In genomic region chr7:132480534-132480933, GRCh38 we compare ENCODE assay signal across 24 cellular contexts.
DNase-seq lines count a peak whose midpoint lies in the region; ATAC-seq and TF ChIP-seq lines count a peak whose summit lies in the region.
"Had no signal": no experiment of that assay in that cellular context is flagged by ENCODE, and none has a peak within 500 bp of the region (broad histone marks: within the 10 kb centered on the region; RNA-seq: fewer than 3 reads in every experiment).

No MANE protein-coding gene starts in this region.

- H3K27me3 Mint-ChIP-seq in CD8-positive, alpha-beta T cell (ENCODE audit: low read depth) = peaks cover 2% of the 10 kb centered on the region
- H3K27me3 Mint-ChIP-seq in activated naive CD8-positive, alpha-beta T cell treated with anti-CD3 and anti-CD28 coated beads for 36 hours = no peaks in the 10 kb centered on the region
- peaks cover 35% of the 10 kb centered on the region for H3K27me3 Mint-ChIP-seq in T-helper 2 cell treated with Interferon-gamma antibody and Interleukin-4, amounts not matched to agents 5 μg/mL and 100 μg/mL, for 36 hours (ENCODE audit: low read depth)

- POLR2A ChIA-PET in CD8-positive, alpha-beta T cell (lab: Charles Lee) = no interaction called here

- peaks cover 4% of the 10 kb centered on the region for H3K9me3 Mint-ChIP-seq in CD8-positive, alpha-beta T cell
- H3K9me3 Mint-ChIP-seq in activated naive CD8-positive, alpha-beta T cell treated with anti-CD3 and anti-CD28 coated beads for 36 hours = no peaks in the 10 kb centered on the region
- no peaks in the 10 kb centered on the region for H3K9me3 Mint-ChIP-seq in T-helper 2 cell treated with Interferon-gamma antibody and Interleukin-4, amounts not matched to agents 5 μg/mL and 100 μg/mL, for 36 hours
- H3K9me3 Mint-ChIP-seq: GM23338, neural progenitor cell had no signal

- H3K27ac ChIP-seq in angular gyrus (ENCODE audit: low read depth, low read length) = peak overlapping the region; percentile 31
- peak overlapping the region; percentile 49 for H3K27ac ChIP-seq in left ventricle myocardium inferior (replicated peaks)
- H3K27ac ChIP-seq in ovary = no peak overlapping the region
- no peak overlapping the region for H3K27ac ChIP-seq in upper lobe of right lung
- no peak overlapping the region for H3K27ac ChIP-seq in CD8-positive, alpha-beta T cell (ENCODE audit: low read depth, low read length)
- H3K27ac ChIP-seq: neural progenitor cell had no signal

- H3K27me3 ChIP-seq in left ventricle myocardium inferior (ENCODE audit: low read depth) = no peaks in the 10 kb centered on the region
- no peaks in the 10 kb centered on the region for H3K27me3 ChIP-seq in ovary
- no peaks in the 10 kb centered on the region for H3K27me3 ChIP-seq in upper lobe of right lung
- no peaks in the 10 kb centered on the region for H3K27me3 ChIP-seq in CD8-positive, alpha-beta T cell (ENCODE audit: insufficient read depth, low read length)
- H3K27me3 ChIP-seq: neural progenitor cell had no signal

- DNase-seq in left ventricle myocardium inferior = peak; percentile 74
- DNase-seq in ovary = peak in 3 of 5 donors; percentile 42 to 71 (median 69)
- DNase-seq in upper lobe of right lung = peak; percentile 46
- DNase-seq in CD8-positive, alpha-beta T cell = no peak
- no peak for DNase-seq in activated naive CD8-positive, alpha-beta T cell treated with anti-CD3 and anti-CD28 coated beads for 36 hours
- DNase-seq in T-helper 2 cell treated with Interferon-gamma antibody and Interleukin-4, amounts not matched to agents 5 μg/mL and 100 μg/mL, for 36 hours (ENCODE audit: low spot score) = no peak
- DNase-seq: activated CD4-positive, CD25-positive, alpha-beta regulatory T cell treated with anti-CD3 and anti-CD28 coated beads, Interleukin-2, amount 50 U/mL, for 72 hours; activated naive CD4-positive, alpha-beta T cell treated with anti-CD3 and anti-CD28 coated beads, Interleukin-2, amount 50 U/mL, for 16 hours; activated T-cell treated with anti-CD3 and anti-CD28 coated beads, Interleukin-2, amount 50 U/mL, for 48 hours; CD8-positive, alpha-beta memory T cell; DND-41; effector memory CD4-positive, alpha-beta T cell; KG1; NCI-H1930; NCI-H446 treated with DMSO at 0.1 percent for 48 hours; NK-92 treated with Interleukin-12 subunit alpha and Interleukin-12 subunit beta, amount 100 ng/mL, for 24 hours; retina; stimulated activated CD8-positive, alpha-beta memory T cell treated with anti-CD3 and anti-CD28 coated beads, Interleukin-4, amount 100 ng/mL, for 48 hours; T-helper 9 cell had no signal

- ATAC-seq in upper lobe of right lung = peak; percentile 38
- ATAC-seq in CD8-positive, alpha-beta T cell = no peak
- ATAC-seq: GM23338, SK-N-SH treated with all-trans-retinoic acid at 6 μM for 48 hours had no signal

- 37 to 51% (median 40%) methylated on average over 7 to 9 of the region's 9 CpGs for WGBS in ovary, 3 donors

- TF ChIP-seq EP300 in ovary (IDR thresholded peaks at IDR 0.05) = no peak

- H3K4me1 ChIP-seq in left ventricle myocardium inferior (peaks cover 31% of the 10 kb centered on the region), ovary (ENCODE audit: insufficient read depth) (peaks cover 2% of the 10 kb centered on the region), upper lobe of right lung (no peaks in the 10 kb centered on the region)
- H3K4me1 ChIP-seq in CD8-positive, alpha-beta T cell (ENCODE audit: insufficient read depth, low read length) = peaks cover 16% of the 10 kb centered on the region

- H3K36me3 ChIP-seq in left ventricle myocardium inferior (no peaks in the 10 kb centered on the region), ovary (no peaks in the 10 kb centered on the region), upper lobe of right lung (no peaks in the 10 kb centered on the region)
- no peaks in the 10 kb centered on the region for H3K36me3 ChIP-seq in CD8-positive, alpha-beta T cell (ENCODE audit: insufficient read depth, low read length)
- H3K36me3 ChIP-seq: neural progenitor cell, thoracic aorta had no signal

- intact Hi-C loops in left ventricle myocardium inferior (cut with micrococcal nuclease) (no loop called here), ovary (cut with DNase I) (no loop called here), upper lobe of right lung (cut with DNase I) (no loop called here)
- intact Hi-C loops in CD8-positive, alpha-beta T cell (cut with DNase I, micrococcal nuclease) = loop anchor here in 1 of 2 experiments (5.0 kb wide), 1 partner anchor 48 kb away; no protein-coding TSS in a partner anchor

- no peak for TF ChIP-seq CTCF in left ventricle myocardium inferior (IDR thresholded peaks at IDR 0.05; ENCODE audit: borderline replicate concordance)
- TF ChIP-seq CTCF in ovary (IDR thresholded peaks at IDR 0.05) = no peak
- no peak for TF ChIP-seq CTCF in upper lobe of right lung (IDR thresholded peaks at IDR 0.05)
- TF ChIP-seq CTCF in CD8-positive, alpha-beta T cell (IDR thresholded peaks at IDR 0.05) = no peak

- H3K9me3 ChIP-seq in left ventricle myocardium inferior (replicated peaks) (no peaks in the 10 kb centered on the region), ovary (no peaks in the 10 kb centered on the region), upper lobe of right lung (no peaks in the 10 kb centered on the region)
- no peaks in the 10 kb centered on the region for H3K9me3 ChIP-seq in CD8-positive, alpha-beta T cell (ENCODE audit: low read length)
- H3K9me3 ChIP-seq: thoracic aorta had no signal

- H3K4me3 ChIP-seq in left ventricle myocardium inferior (no peak overlapping the region), ovary (no peak overlapping the region), upper lobe of right lung (no peak overlapping the region)
- H3K4me3 ChIP-seq in CD8-positive, alpha-beta T cell (ENCODE audit: low read depth, low read length) = no peak overlapping the region
- H3K4me3 ChIP-seq: GM23338, neural progenitor cell, thoracic aorta had no signal

- no peak overlapping the region for H3K27ac Mint-ChIP-seq in CD8-positive, alpha-beta T cell
- no peak overlapping the region for H3K27ac Mint-ChIP-seq in activated naive CD8-positive, alpha-beta T cell treated with anti-CD3 and anti-CD28 coated beads for 36 hours
- H3K27ac Mint-ChIP-seq in T-helper 2 cell treated with Interferon-gamma antibody and Interleukin-4, amounts not matched to agents 5 μg/mL and 100 μg/mL, for 36 hours = no peak overlapping the region
- H3K27ac Mint-ChIP-seq: GM23338, neural progenitor cell had no signal

- no peak overlapping the region for H3K4me3 Mint-ChIP-seq in CD8-positive, alpha-beta T cell
- no peak overlapping the region for H3K4me3 Mint-ChIP-seq in activated naive CD8-positive, alpha-beta T cell treated with anti-CD3 and anti-CD28 coated beads for 36 hours
- no peak overlapping the region for H3K4me3 Mint-ChIP-seq in T-helper 2 cell treated with Interferon-gamma antibody and Interleukin-4, amounts not matched to agents 5 μg/mL and 100 μg/mL, for 36 hours
- H3K4me3 Mint-ChIP-seq: CD8-positive, alpha-beta memory T cell; GM23338; neural progenitor cell had no signal

- CTCF ChIA-PET in CD8-positive, alpha-beta T cell (lab: Charles Lee) = interaction anchor here (0.6 kb wide), 1 partner anchor 87 kb away, joined by 4 read pairs; no protein-coding TSS in a partner anchor

- TF ChIP-seq POLR2A in ovary (IDR thresholded peaks at IDR 0.05) = no peak

- peaks cover 22% of the 10 kb centered on the region for H3K4me1 Mint-ChIP-seq in CD8-positive, alpha-beta T cell (ENCODE audit: low read depth)
- H3K4me1 Mint-ChIP-seq in activated naive CD8-positive, alpha-beta T cell treated with anti-CD3 and anti-CD28 coated beads for 36 hours = peaks cover 6% of the 10 kb centered on the region
- peaks cover 10% of the 10 kb centered on the region for H3K4me1 Mint-ChIP-seq in T-helper 2 cell treated with Interferon-gamma antibody and Interleukin-4, amounts not matched to agents 5 μg/mL and 100 μg/mL, for 36 hours (ENCODE audit: low read depth)

- no peaks in the 10 kb centered on the region for H3K36me3 Mint-ChIP-seq in CD8-positive, alpha-beta T cell
- H3K36me3 Mint-ChIP-seq in activated naive CD8-positive, alpha-beta T cell treated with anti-CD3 and anti-CD28 coated beads for 36 hours = no peaks in the 10 kb centered on the region
- no peaks in the 10 kb centered on the region for H3K36me3 Mint-ChIP-seq in T-helper 2 cell treated with Interferon-gamma antibody and Interleukin-4, amounts not matched to agents 5 μg/mL and 100 μg/mL, for 36 hours (ENCODE audit: low read depth)
- H3K36me3 Mint-ChIP-seq: CD8-positive, alpha-beta memory T cell; neural progenitor cell had no signal

Comparison
In these comparisons a context has a peak if more than half of its experiments do, and no peak if none do; other contexts are left out.
1. H3K27ac ChIP-seq: peak in angular gyrus (single experiment) and left ventricle myocardium inferior (single experiment); none in ovary (0 of 2), upper lobe of right lung (single experiment) and CD8-positive, alpha-beta T cell (single experiment).
2. DNase-seq: peak in left ventricle myocardium inferior (single experiment), ovary (3 of 5) and upper lobe of right lung (single experiment); none in CD8-positive, alpha-beta T cell (0 of 7), activated naive CD8-positive, alpha-beta T cell treated with anti-CD3 and anti-CD28 coated beads for 36 hours (single experiment) and T-helper 2 cell treated with Interferon-gamma antibody and Interleukin-4, amounts not matched to agents 5 μg/mL and 100 μg/mL, for 36 hours (single experiment).